Comparison of ENCODE assay signal across 16 cellular contexts in the genomic region with DNA sequence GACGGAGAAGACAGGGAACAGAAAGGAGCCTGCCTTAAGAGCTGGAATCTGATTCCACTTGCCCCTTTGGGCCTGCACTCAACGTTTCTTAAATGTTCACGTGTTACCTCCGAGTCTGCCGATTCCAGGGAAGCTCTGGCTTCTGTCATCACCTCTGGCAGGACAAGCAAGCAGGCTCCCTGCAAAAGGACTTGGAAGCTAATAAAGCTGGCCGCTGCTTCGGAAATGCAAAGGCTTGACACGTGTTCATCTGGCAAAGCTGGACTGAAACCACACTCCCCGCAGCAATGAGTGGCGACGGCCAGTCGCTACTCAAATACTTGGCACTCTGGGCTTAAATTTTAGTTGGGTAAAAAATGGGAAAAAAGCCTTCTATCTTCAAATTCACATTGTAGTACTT.
DNase-seq lines count a peak whose midpoint lies in the region; TF ChIP-seq lines count a peak whose summit lies in the region.
"Had no signal": no experiment of that assay in that cellular context is flagged by ENCODE, and none has a peak within 500 bp of the region (broad histone marks: within the 10 kb centered on the region; RNA-seq: fewer than 3 reads in every experiment).

No MANE protein-coding gene starts in this region.

- no peak overlapping the region for H3K27ac ChIP-seq in coronary artery
- peak overlapping the region; percentile 56 for H3K27ac ChIP-seq in stomach smooth muscle (ENCODE audit: low read length)
- H3K27ac ChIP-seq: KMS-11 had no signal

- no peak overlapping the region for H3K9ac ChIP-seq in stomach smooth muscle (ENCODE audit: low read length in 2 of 2)
- H3K9ac ChIP-seq: KMS-11 had no signal

- H3K4me1 ChIP-seq in stomach smooth muscle (ENCODE audit: control insufficient read depth, insufficient read depth, low read length), result peaks cover 53% of the 10 kb centered on the region

- H3K9me3 ChIP-seq in MG63, result no peaks in the 10 kb centered on the region; the same call in 1 of the 2 replicates
- no peaks in the 10 kb centered on the region for H3K9me3 ChIP-seq in stomach smooth muscle (ENCODE audit: control insufficient read depth in 2 of 2, low read length in 2 of 2)

- H3K27me3 ChIP-seq in MG63 (no peaks in the 10 kb centered on the region), stomach smooth muscle (ENCODE audit: control insufficient read depth in 1 of 2, insufficient read depth in 2 of 2, low read length in 2 of 2) (no peaks in the 10 kb centered on the region)

- TF ChIP-seq CTCF in coronary artery (IDR thresholded peaks at IDR 0.05), result no peak

- no peaks in the 10 kb centered on the region for H3K36me3 ChIP-seq in MG63
- no peaks in the 10 kb centered on the region for H3K36me3 ChIP-seq in stomach smooth muscle (ENCODE audit: control insufficient read depth in 2 of 2, insufficient read depth in 2 of 2, low read length in 2 of 2)

- DNase-seq in MG63 (peak; percentile 76), coronary artery (ENCODE audit: low spot score) (peak; percentile 70), islet precursor cell (peak; percentile 63), NOMO-1 (lab: John Stamatoyannopoulos, UW; ENCODE audit: unreplicated experiment in 2 of 2) (no peak), germinal center (ENCODE audit: low spot score) (no peak), NOMO-1 treated with dmso at 0.1 percent for 144 hours (lab: John Stamatoyannopoulos, UW; ENCODE audit: unreplicated experiment) (no peak)
- no peak for DNase-seq in stimulated activated CD4-positive, alpha-beta T cell treated with anti-CD3 and anti-CD28 coated beads, Interleukin-4, amount 100 ng/mL, for 1 hour
- DNase-seq: activated CD4-positive, alpha-beta T cell treated with anti-CD3 and anti-CD28 coated beads, Interleukin-2, amount 10 ng/mL, durations not matched to agents 24 days and 14 days; activated T-cell treated with anti-CD3 and anti-CD28 coated beads, Interleukin-2, amount 50 U/mL, for 4 hours; CD4-positive, CD25-positive, alpha-beta regulatory T cell; cortex of kidney; erythroblast; GDM1; GOT3 had no signal

- no peak overlapping the region for H3K4me3 ChIP-seq in MG63
- peak overlapping the region; percentile 13 for H3K4me3 ChIP-seq in coronary artery
- H3K4me3 ChIP-seq in stomach smooth muscle (ENCODE audit: low read length in 2 of 2), result no peak overlapping the region

Comparison
In these comparisons a context has a peak if more than half of its experiments do, and no peak if none do; other contexts are left out.
1. DNase-seq: peak in MG63 (single experiment), coronary artery (single experiment) and islet precursor cell (single experiment); none in NOMO-1 (0 of 2), stimulated activated CD4-positive, alpha-beta T cell treated with anti-CD3 and anti-CD28 coated beads, Interleukin-4, amount 100 ng/mL, for 1 hour (single experiment), germinal center (single experiment) and NOMO-1 treated with dmso at 0.1 percent for 144 hours (single experiment).